In the genomic region with DNA sequence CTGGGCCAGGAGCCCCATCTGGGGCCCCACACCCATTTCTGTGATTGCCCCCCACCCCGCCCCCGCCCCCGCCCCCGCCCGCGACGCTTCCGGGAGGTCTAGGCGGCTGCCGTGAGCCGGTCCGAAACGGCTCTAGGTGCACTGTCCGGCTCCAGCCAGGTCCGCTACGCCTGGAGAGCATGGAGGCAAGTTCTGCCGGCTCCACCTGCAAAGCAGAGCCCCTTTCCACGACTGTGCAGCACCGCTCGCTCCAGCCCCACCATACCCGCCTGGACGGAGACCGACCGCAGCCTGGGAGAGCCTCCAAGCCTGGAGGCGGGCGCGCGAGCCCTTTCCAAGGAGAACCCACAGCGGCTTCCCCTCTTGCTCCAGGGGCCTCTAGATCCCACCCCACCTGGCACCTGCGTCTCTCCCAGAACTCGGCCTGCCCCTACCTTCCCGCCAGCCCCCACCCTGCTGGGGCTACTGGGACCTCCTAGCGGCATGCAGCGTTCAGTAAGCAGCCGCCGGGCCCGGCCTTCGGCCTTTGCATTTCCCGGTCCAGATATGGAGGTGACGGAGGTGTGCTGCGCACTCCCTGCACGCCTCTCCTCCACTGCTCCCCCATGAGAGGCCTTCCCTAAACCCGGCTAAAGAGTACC, we compare ENCODE assay signal across 9 cellular contexts.
A peak's percentile ranks its signal among the peaks of the same experiment; 100 is the strongest.
DNase-seq lines count a peak whose midpoint lies in the region; ATAC-seq, FAIRE-seq and TF ChIP-seq lines count a peak whose summit lies in the region.
"Had no signal": no experiment of that assay in that cellular context is flagged by ENCODE, and none has a peak within 500 bp of the region (broad histone marks: within the 10 kb centered on the region; RNA-seq: fewer than 3 reads in every experiment).

No MANE protein-coding gene starts in this region.

- no peaks in the 10 kb centered on the region for H3K36me3 ChIP-seq in kidney epithelial cell (ENCODE audit: control insufficient read depth, insufficient read depth, low read length)
- H3K36me3 ChIP-seq in thyroid gland, result no peaks in the 10 kb centered on the region

- peak; percentile 73 for DNase-seq in activated CD8-positive, alpha-beta memory T cell treated with anti-CD3 and anti-CD28 coated beads for 24 hours
- DNase-seq in activated CD8-positive, alpha-beta memory T cell treated with anti-CD3 and anti-CD28 coated beads, Interleukin-2, amount 50 U/mL, for 4 hours, result no peak
- peak; percentile 36 for DNase-seq in amniotic epithelial cell (ENCODE audit: low read depth)
- DNase-seq in kidney epithelial cell (ENCODE audit: low read depth), result no peak
- DNase-seq in thyroid gland, result peak; percentile 65 to 66
- no peak for DNase-seq in GM13977 (ENCODE audit: low spot score)
- no peak for DNase-seq in D721Med (ENCODE audit: insufficient read length, low spot score)

- H3K4me1 ChIP-seq in thyroid gland, result peaks cover 24 to 32% of the 10 kb centered on the region in 2 donors

- TF ChIP-seq POLR2A in thyroid gland (IDR thresholded peaks at IDR 0.05), result no peak

- no peaks in the 10 kb centered on the region for H3K9me3 ChIP-seq in thyroid gland

- no peak for TF ChIP-seq CTCF in kidney epithelial cell (IDR thresholded peaks at IDR 0.05; ENCODE audit: insufficient read depth, low read length, poor library complexity, severe bottlenecking)
- no peak for TF ChIP-seq CTCF in thyroid gland (IDR thresholded peaks at IDR 0.05)
- TF ChIP-seq CTCF in GM13977 (IDR thresholded peaks at IDR 0.05; ENCODE audit: extremely low read depth, insufficient read depth, missing control alignments), result no peak
- TF ChIP-seq CTCF in D721Med (IDR thresholded peaks at IDR 0.05; ENCODE audit: insufficient read depth, missing control alignments), result no peak

- ATAC-seq in HG03095 (IDR thresholded peaks at IDR 0.05; ENCODE audit: unreplicated experiment), result peak; percentile 25

- in situ Hi-C loops in GM13977 (cut with MboI; ENCODE audit: low pct_unique_long_range_greater_than_20kb, low sequenced_read_pairs, unreplicated experiment), result no loop called here

- peak overlapping the region; percentile 69 for H3K4me3 ChIP-seq in kidney epithelial cell (ENCODE audit: low read depth, low read length)
- H3K4me3 ChIP-seq in thyroid gland (replicated peaks in 1 of 3), result peak overlapping the region in 2 of 3 donors; percentile 70 to 89

- FAIRE-seq in D721Med (lab: Jason Lieb, UNC), result no peak

- intact Hi-C loops in thyroid gland (cut with DNase I), result loop anchor here (5.0 to 10.0 kb wide), 2 partner anchors 61 to 92 kb away; no protein-coding TSS in a partner anchor

- H3K27me3 ChIP-seq in kidney epithelial cell (ENCODE audit: control insufficient read depth, insufficient read depth, low read length) (peaks cover 3% of the 10 kb centered on the region), thyroid gland (no peaks in the 10 kb centered on the region)

- 41 to 45% methylated on average over 16 to 21 of the region's 43 CpGs for WGBS in thyroid gland, 2 donors

- H3K27ac ChIP-seq in thyroid gland, result peak overlapping the region; percentile 97 to 98 (median 97)
- H3K27ac ChIP-seq: epithelial cell of prostate had no signal

Comparison
In these comparisons a context has a peak if more than half of its experiments do, and no peak if none do; other contexts are left out.
1. DNase-seq: peak in activated CD8-positive, alpha-beta memory T cell treated with anti-CD3 and anti-CD28 coated beads for 24 hours (single experiment), amniotic epithelial cell (single experiment) and thyroid gland (2 of 2); none in activated CD8-positive, alpha-beta memory T cell treated with anti-CD3 and anti-CD28 coated beads, Interleukin-2, amount 50 U/mL, for 4 hours (single experiment), kidney epithelial cell (single experiment), GM13977 (single experiment) and D721Med (single experiment).